In genomic region chr5:174045470-174046025, GRCh38 we compare ENCODE assay signal across 8 cellular contexts. TPM values are rescaled to one million over a fixed set of nuclear protein-coding genes. Genes with fewer than 3 reads are reported as not detected.
DNase-seq lines count a peak whose midpoint lies in the region; ATAC-seq and TF ChIP-seq lines count a peak whose summit lies in the region.

Gene NSG2 (plus strand): TSS chr5:174045706. CDS start chr5:174046756, 1,050 bp downstream.

- H3K4me3 Mint-ChIP-seq in neural crest cell = peak within 1 kb of the TSS; percentile 38

- TF ChIP-seq CTCF in VCaP (conservative IDR thresholded peaks at IDR 0.05) (peak; percentile 100), neural crest cell (conservative IDR thresholded peaks at IDR 0.05) (peak; percentile 92)

- peaks cover 52% of the 10 kb centered on the region for H3K27me3 Mint-ChIP-seq in neural crest cell (ENCODE audit: low read depth)

- ATAC-seq in GM19035 (IDR thresholded peaks at IDR 0.05; ENCODE audit: unreplicated experiment) (peak; percentile 70), HG03139 (IDR thresholded peaks at IDR 0.05; ENCODE audit: unreplicated experiment) (peak; percentile 83), GM18520 (IDR thresholded peaks at IDR 0.05; ENCODE audit: unreplicated experiment) (no peak)

- H3K9me3 Mint-ChIP-seq in neural crest cell = no peaks in the 10 kb centered on the region

- H3K27ac Mint-ChIP-seq in neural crest cell (ENCODE audit: unreplicated experiment) = no peak within 1 kb of the TSS

- H3K27ac ChIP-seq in VCaP = peak within 1 kb of the TSS; percentile 31; the same call in 1 of the 2 replicates

- no peaks in the 10 kb centered on the region for H3K36me3 Mint-ChIP-seq in neural crest cell (ENCODE audit: low read depth)

- no peaks in the 10 kb centered on the region for H3K4me1 Mint-ChIP-seq in neural crest cell

- DNase-seq in C1 segment of cervical spinal cord (lab: John Stamatoyannopoulos, UW) (peak in 12 of 14 donors; percentile 37 to 93 (median 73)), NCI-H2171 treated with DMSO at 0.1 percent for 48 hours (lab: John Stamatoyannopoulos, UW) (peak; percentile 80), fibroblast of peridontal ligament (ENCODE audit: extremely low read depth) (peak; percentile 9), neural crest cell (ENCODE audit: low read depth, low spot score) (peak; percentile 83)

RNA-seq across cellular contexts. Expression of gene NSG2, which starts in this region (rescaled TPM):
- total RNA-seq in neural crest cell = 3.1 and 4.0 TPM in 2 replicates

Comparison
In these comparisons a context has a peak if more than half of its experiments do, and no peak if none do; other contexts are left out.
1. DNase-seq: peak in every context shown above with its lines; median percentile 83 in neural crest cell; 80 in NCI-H2171 treated with DMSO at 0.1 percent for 48 hours; 73 in C1 segment of cervical spinal cord; 9 in fibroblast of peridontal ligament.